In the genomic region with DNA sequence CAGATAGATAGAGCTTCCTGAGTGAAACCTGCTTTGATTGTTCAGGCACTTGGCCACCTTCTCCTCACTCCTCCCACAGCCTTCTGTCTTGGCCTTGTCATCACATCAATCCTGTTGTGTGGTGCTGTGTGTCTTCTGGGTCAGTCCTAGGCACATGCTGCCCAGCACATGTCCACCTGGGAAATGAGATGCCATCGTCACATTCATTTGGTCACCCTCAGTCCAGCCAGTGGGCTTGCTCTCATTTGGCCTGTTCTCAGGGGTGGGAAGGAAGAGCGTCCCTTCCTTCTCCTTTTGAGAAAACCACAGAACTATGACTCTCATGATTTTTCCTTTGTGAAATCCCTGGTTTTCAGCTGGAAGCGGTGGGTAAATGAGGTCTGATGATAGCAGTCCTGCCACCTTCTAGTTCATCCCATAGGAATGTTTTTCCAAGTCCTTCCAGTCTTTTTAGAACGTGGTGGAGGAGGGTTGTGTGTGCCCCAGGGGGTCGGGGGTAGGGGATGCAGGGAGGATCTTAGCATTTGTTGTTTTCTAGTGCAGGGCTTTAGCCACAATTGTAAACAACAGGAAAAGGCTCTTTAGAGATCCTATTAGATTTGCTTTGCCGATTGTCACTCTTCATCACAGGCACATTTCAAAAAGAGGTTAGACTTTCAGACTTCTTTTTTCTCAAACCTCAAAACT, we compare ENCODE assay signal across 31 cellular contexts. TPM values are rescaled to one million over a fixed set of nuclear protein-coding genes. Genes with fewer than 3 reads are reported as not detected.
DNase-seq lines count a peak whose midpoint lies in the region; ATAC-seq, FAIRE-seq and TF ChIP-seq lines count a peak whose summit lies in the region.
"Had no signal": no experiment of that assay in that cellular context is flagged by ENCODE, and none has a peak within 500 bp of the region (broad histone marks: within the 10 kb centered on the region; RNA-seq: fewer than 3 reads in every experiment).

No MANE protein-coding gene starts in this region.

- H3K36me3 ChIP-seq in HUES6 (ENCODE audit: control insufficient read depth, insufficient read depth, low read length) (no peaks in the 10 kb centered on the region), H1 (ENCODE audit: control insufficient read depth in 2 of 4, insufficient read depth in 4 of 4, low read length in 3 of 4) (no peaks in the 10 kb centered on the region)
- H3K36me3 ChIP-seq in naive thymus-derived CD4-positive, alpha-beta T cell (ENCODE audit: control insufficient read depth in 2 of 3, insufficient read depth in 3 of 3, low read length in 3 of 3): no peaks in the 10 kb centered on the region
- H3K36me3 ChIP-seq: MG63, Peyer's patch, uterus had no signal

- peaks cover 0 to 11% (median 5%) of the 10 kb centered on the region in 7 donors for H3K9me3 Mint-ChIP-seq in CD14-positive monocyte
- H3K9me3 Mint-ChIP-seq in naive thymus-derived CD4-positive, alpha-beta T cell: peaks cover 0 to 14% (median 0%) of the 10 kb centered on the region in 11 donors
- H3K9me3 Mint-ChIP-seq: CD4-positive, alpha-beta T cell had no signal

- H3K9ac ChIP-seq in HUES6 (ENCODE audit: low read length) (no peak overlapping the region), H1 (replicated peaks in 1 of 4; ENCODE audit: extremely low read depth in 1 of 4, low read depth in 3 of 4, low read length in 3 of 4) (no peak overlapping the region)

- CTCF ChIA-PET in H1 (lab: Charles Lee; ENCODE audit: partially characterized antibody): interaction anchor here (1.1 to 3.7 kb wide), 2 partner anchors 11 to 92 kb away, joined by 4 to 23 read pairs; no protein-coding TSS in a partner anchor
- CTCF ChIA-PET in naive thymus-derived CD4-positive, alpha-beta T cell (lab: Charles Lee): no interaction called here

- H3K27ac Mint-ChIP-seq in CD14-positive monocyte: peak overlapping the region; percentile 87 to 95 (median 93)
- no peak overlapping the region for H3K27ac Mint-ChIP-seq in naive thymus-derived CD4-positive, alpha-beta T cell
- H3K27ac Mint-ChIP-seq: activated CD4-positive, alpha-beta memory T cell treated with anti-CD3 and anti-CD28 coated beads for 36 hours; CD4-positive, alpha-beta T cell had no signal

- intact Hi-C loops in CD14-positive monocyte (cut with micrococcal nuclease): loop anchor here (2.0 to 10.0 kb wide), 2 partner anchors 50 to 56 kb away; no protein-coding TSS in a partner anchor
- intact Hi-C loops in naive thymus-derived CD4-positive, alpha-beta T cell (cut with micrococcal nuclease): no loop called here

- TF ChIP-seq RAD21 in H1 (IDR thresholded peaks at IDR 0.05 in 1 of 2, conservative IDR thresholded peaks at IDR 0.05 in 1 of 2; ENCODE audit: low read depth in 2 of 2, low read length in 2 of 2): no peak

- no peak overlapping the region for H3K56ac ChIP-seq in H1 (replicated peaks; ENCODE audit: insufficient read length, low read depth, low read length)

- H3K4me1 Mint-ChIP-seq in CD14-positive monocyte: peaks cover 61% of the 10 kb centered on the region
- H3K4me1 Mint-ChIP-seq in naive thymus-derived CD4-positive, alpha-beta T cell: peaks cover 0 to 19% (median 0%) of the 10 kb centered on the region in 7 donors

- H3K4me3 ChIP-seq in HUES6 (ENCODE audit: low read depth, low read length) (peak overlapping the region; percentile 15; the same call in 1 of the 2 replicates), H1 (ENCODE audit: extremely low read depth in 1 of 4, insufficient read depth in 2 of 4, low read depth in 3 of 4, low read length in 4 of 4) (no peak overlapping the region)
- no peak overlapping the region for H3K4me3 ChIP-seq in naive thymus-derived CD4-positive, alpha-beta T cell (ENCODE audit: low read length)
- H3K4me3 ChIP-seq: hepatocyte, MG63, Peyer's patch, uterus had no signal

- ATAC-seq in naive thymus-derived CD4-positive, alpha-beta T cell: peak; percentile 71
- no peak for ATAC-seq in HG02852 (IDR thresholded peaks at IDR 0.05; ENCODE audit: unreplicated experiment)
- ATAC-seq: naive thymus-derived CD8-positive, alpha-beta T cell had no signal

- peak overlapping the region; percentile 66 for H4K91ac ChIP-seq in H1 (replicated peaks; ENCODE audit: insufficient read length, low read length)

- H2BK12ac ChIP-seq in H1 (ENCODE audit: low read depth, low read length): peak overlapping the region; percentile 89; the same call in 1 of the 2 replicates

- H3K27ac ChIP-seq in HUES6 (ENCODE audit: low read depth, low read length) (no peak overlapping the region), H1 (ENCODE audit: low read depth, low read length) (no peak overlapping the region)
- H3K27ac ChIP-seq in naive thymus-derived CD4-positive, alpha-beta T cell (ENCODE audit: low read depth, low read length): no peak overlapping the region
- H3K27ac ChIP-seq: epithelial cell of prostate, hepatocyte, uterus had no signal

- no peak for TF ChIP-seq EP300 in H1 (IDR thresholded peaks at IDR 0.05; ENCODE audit: borderline replicate concordance in 1 of 2, low read depth in 2 of 2, low read length in 2 of 2)

- H3K79me1 ChIP-seq in H1 (ENCODE audit: low read depth, low read length): no peaks in the 10 kb centered on the region

- H4K5ac ChIP-seq in H1 (ENCODE audit: insufficient read length, low read depth, low read length): peak overlapping the region; percentile 54

- H3K27me3 Mint-ChIP-seq in CD14-positive monocyte (ENCODE audit: low read depth in 3 of 3): peaks cover 0 to 4% (median 0%) of the 10 kb centered on the region in 3 donors
- H3K27me3 Mint-ChIP-seq in naive thymus-derived CD4-positive, alpha-beta T cell: peaks cover 10 to 19% (median 19%) of the 10 kb centered on the region in 5 donors

- no peaks in the 10 kb centered on the region for H3K79me2 ChIP-seq in H1 (ENCODE audit: control insufficient read depth in 1 of 2, insufficient read depth in 2 of 2, low read length in 2 of 2)
- H3K79me2 ChIP-seq: hepatocyte had no signal

- H3K18ac ChIP-seq in H1 (ENCODE audit: extremely low read depth, low read length): peak overlapping the region; percentile 57; the same call in 1 of the 2 replicates

- H2BK15ac ChIP-seq in H1 (ENCODE audit: low read length): 0 out of 2 replicates have a peak overlapping the region, but pooled peaks have one; percentile 66

- H3K23me2 ChIP-seq in H1 (ENCODE audit: low read depth, low read length): no peaks in the 10 kb centered on the region

- H3K9me3 ChIP-seq in HUES6 (ENCODE audit: control insufficient read depth, insufficient read depth, low read depth, low read length) (no peaks in the 10 kb centered on the region; the same call in 1 of the 2 replicates), H1 (ENCODE audit: insufficient read depth in 2 of 2, low read depth in 1 of 2, low read length in 1 of 2) (no peaks in the 10 kb centered on the region)
- H3K9me3 ChIP-seq in naive thymus-derived CD4-positive, alpha-beta T cell (ENCODE audit: control insufficient read depth in 2 of 3, low read length in 3 of 3): no peaks in the 10 kb centered on the region
- H3K9me3 ChIP-seq: Peyer's patch, uterus had no signal

- H2BK120ac ChIP-seq in H1 (replicated peaks; ENCODE audit: low read depth, low read length): peak overlapping the region; percentile 65

- H3K4me2 ChIP-seq in H1 (ENCODE audit: insufficient read depth in 1 of 2, low read depth in 2 of 2, low read length in 2 of 2): peak overlapping the region in 1 of 2 experiments; percentile 40; a peak in 1 of 4 replicates
- H3K4me2 ChIP-seq: hepatocyte had no signal

- no peak for FAIRE-seq in H1 (lab: Jason Lieb, UNC)

- H3K27me3 ChIP-seq in HUES6 (ENCODE audit: control insufficient read depth, insufficient read depth, low read length): no peaks in the 10 kb centered on the region
- H3K27me3 ChIP-seq in H1 (replicated peaks in 1 of 4; ENCODE audit: control insufficient read depth in 3 of 4, extremely low read depth in 1 of 4, insufficient read depth in 3 of 4, low read length in 3 of 4): no peaks in the 10 kb centered on the region
- no peaks in the 10 kb centered on the region for H3K27me3 ChIP-seq in naive thymus-derived CD4-positive, alpha-beta T cell (ENCODE audit: control insufficient read depth in 2 of 2, insufficient read depth in 2 of 2, low read length in 2 of 2)
- H3K27me3 ChIP-seq: MG63, Peyer's patch, uterus had no signal

- no peak overlapping the region for H2BK5ac ChIP-seq in H1 (ENCODE audit: low read depth, low read length)

- peaks cover 12% of the 10 kb centered on the region for H3K4me1 ChIP-seq in HUES6 (ENCODE audit: control insufficient read depth, insufficient read depth, low read length)
- peaks cover 1 to 9% (median 5%) of the 10 kb centered on the region in 4 experiments; a peak in 4 of 7 replicates for H3K4me1 ChIP-seq in H1 (replicated peaks in 1 of 4; ENCODE audit: control insufficient read depth in 3 of 4, insufficient read depth in 4 of 4, low read length in 3 of 4)
- H3K4me1 ChIP-seq in naive thymus-derived CD4-positive, alpha-beta T cell (ENCODE audit: control insufficient read depth in 2 of 2, insufficient read depth in 2 of 2, low read length in 2 of 2): no peaks in the 10 kb centered on the region
- H3K4me1 ChIP-seq: Peyer's patch, uterus had no signal

- WGBS in H1 (ENCODE audit: extremely low coverage in 1 of 2, insufficient coverage in 1 of 2, insufficient read length in 1 of 2, insufficient replicate concordance in 2 of 2, low coverage in 1 of 2, low lambda C conversion rate in 2 of 2, missing lambda C conversion rate in 1 of 2), 2 experiments: 68% methylated on average over 5 of the region's 6 CpGs; no CpG with 5 or more reads in 1 of the 2 experiments

- H3K23ac ChIP-seq in H1 (ENCODE audit: insufficient read length): no peak overlapping the region

- DNase-seq in CD14-positive monocyte (ENCODE audit: low spot score): peak; percentile 79
- DNase-seq in H1 (ENCODE audit: low read depth in 1 of 2, low spot score in 2 of 2): no peak
- no peak for DNase-seq in naive thymus-derived CD4-positive, alpha-beta T cell
- DNase-seq in epidermal melanocyte (ENCODE audit: insufficient read length, low spot score): no peak
- no peak for DNase-seq in DMS53 (lab: John Stamatoyannopoulos, UW)
- DNase-seq in NCI-H2196 (lab: John Stamatoyannopoulos, UW; ENCODE audit: unreplicated experiment): no peak
- DNase-seq: activated CD4-positive, alpha-beta memory T cell treated with anti-CD3 and anti-CD28 coated beads for 36 hours; activated naive CD4-positive, alpha-beta T cell; activated T-cell treated with anti-CD3 and anti-CD28 coated beads for 4 hours; CD4-positive, alpha-beta T cell; central memory CD4-positive, alpha-beta T cell; DMS 273 treated with DMSO at 0.1 percent for 48 hours; HCEC 1CT; islet precursor cell; MG63; naive thymus-derived CD8-positive, alpha-beta T cell; NCI-H1436 treated with DMSO at 0.1 percent for 48 hours; NCI-H510A treated with DMSO at 0.1 percent for 48 hours; Peyer's patch; stimulated activated CD4-positive, alpha-beta T cell treated with anti-CD3 and anti-CD28 coated beads, Interleukin-15, amount 100 ng/mL, for 24 hours; uterus had no signal

- no peak overlapping the region for H2BK20ac ChIP-seq in H1 (ENCODE audit: low read length)

- TF ChIP-seq CTCF in CD14-positive monocyte (IDR thresholded peaks at IDR 0.05): no peak
- no peak for TF ChIP-seq CTCF in H1 (IDR thresholded peaks at IDR 0.05; ENCODE audit: control extremely low read depth in 1 of 3, insufficient read depth in 1 of 3, low read depth in 1 of 3, low read length in 3 of 3)

- peaks cover 10 to 19% of the 10 kb centered on the region in 2 donors for H3K36me3 Mint-ChIP-seq in CD14-positive monocyte
- peaks cover 0 to 14% (median 0%) of the 10 kb centered on the region in 5 donors for H3K36me3 Mint-ChIP-seq in naive thymus-derived CD4-positive, alpha-beta T cell

- H3K14ac ChIP-seq in H1 (ENCODE audit: insufficient read length): no peak overlapping the region

- H3K4ac ChIP-seq in H1 (replicated peaks; ENCODE audit: insufficient read length, low read depth, low read length): no peak overlapping the region

- no peak overlapping the region; the same call in 1 of the 2 replicates for H4K8ac ChIP-seq in H1 (ENCODE audit: extremely low read depth, insufficient read depth, low read length)

- POLR2A ChIA-PET in H1 (lab: Charles Lee; ENCODE audit: partially characterized antibody): interaction anchor here (2.9 kb wide), 1 partner anchor 9 kb away, joined by 10 read pairs; a partner anchor contains a TSS
- POLR2A ChIA-PET in naive thymus-derived CD4-positive, alpha-beta T cell (lab: Charles Lee): no interaction called here

- no peaks in the 10 kb centered on the region for H4K20me1 ChIP-seq in H1 (replicated peaks in 1 of 2; ENCODE audit: control insufficient read depth in 1 of 2, insufficient read depth in 2 of 2, low read length in 2 of 2)

- H3K4me3 Mint-ChIP-seq in CD14-positive monocyte: peak overlapping the region; percentile 62 to 66
- no peak overlapping the region for H3K4me3 Mint-ChIP-seq in naive thymus-derived CD4-positive, alpha-beta T cell
- H3K4me3 Mint-ChIP-seq: activated CD4-positive, alpha-beta memory T cell treated with anti-CD3 and anti-CD28 coated beads for 36 hours; CD4-positive, alpha-beta T cell; naive thymus-derived CD8-positive, alpha-beta T cell had no signal

- no peak for TF ChIP-seq POLR2A in H1 (IDR thresholded peaks at IDR 0.05; ENCODE audit: control extremely low read depth in 1 of 2, low read depth in 2 of 2, low read length in 2 of 2)

- peak overlapping the region; percentile 69 for H2AK5ac ChIP-seq in H1 (ENCODE audit: low read depth, low read length)

- H2AFZ ChIP-seq in H1 (ENCODE audit: low read length): no peak overlapping the region
- H2AFZ ChIP-seq: hepatocyte had no signal

RNA-seq across cellular contexts. Expression of a gene that starts 8.5 kb away (rescaled TPM):
- polyA plus RNA-seq in CD14-positive monocyte: not detected
- not detected in 2 replicates for total RNA-seq in H1 (2021; fragmentation: NEBNext Ultra II Directional; extraction: Animal tissue kit (Norgen Biotek cat#: 25700))
- not detected in 2 replicates for polyA plus RNA-seq in H1 (2011; rRNA removed)
- not detected for polyA plus RNA-seq in H1 (2011; cell fraction: cytosol; rRNA removed)
- not detected for polyA plus RNA-seq in H1 (2011; cell fraction: nucleus; rRNA removed)
- polyA plus RNA-seq in H1 (2012, experiment 1 of 2): not detected in 4 replicates
- polyA plus RNA-seq in H1 (2012, experiment 2 of 2): not detected
- not detected for polyA plus RNA-seq in H1 (2013, experiment 1 of 2)
- polyA plus RNA-seq in H1 (2013, experiment 2 of 2): not detected
- not detected in 2 replicates for polyA minus RNA-seq in H1 (2011; rRNA and poly(A)+ RNA removed)
- polyA minus RNA-seq in H1 (2011; cell fraction: cytosol; rRNA and poly(A)+ RNA removed): not detected
- polyA minus RNA-seq in H1 (2011; cell fraction: nucleus; rRNA and poly(A)+ RNA removed): not detected
- total RNA-seq in naive thymus-derived CD4-positive, alpha-beta T cell: under 1 TPM in 1 of 5 experiments, not detected in 4; 0.73 TPM
- polyA plus RNA-seq in naive thymus-derived CD4-positive, alpha-beta T cell: not detected
- total RNA-seq: CD4-positive, alpha-beta T cell; G401; naive thymus-derived CD8-positive, alpha-beta T cell; T-helper 2 cell treated with Interferon-gamma antibody and Interleukin-4, amounts not matched to agents 100 ng/mL and 5 ng/mL, for 36 hours had no signal
- polyA plus RNA-seq: AG04450; naive thymus-derived CD8-positive, alpha-beta T cell had no signal

RNA-seq across cellular contexts. Expression of a gene that starts 9.9 kb away (rescaled TPM):
- polyA plus RNA-seq in CD14-positive monocyte (10 to 100 TPM; 31.5 to 37.8 TPM), H1 (2011; rRNA removed) (2.3 and 2.6 TPM in 2 replicates)
- 4.1 and 4.2 TPM in 2 replicates for total RNA-seq in H1 (2021; fragmentation: NEBNext Ultra II Directional; extraction: Animal tissue kit (Norgen Biotek cat#: 25700))
- polyA plus RNA-seq in H1 (2011; cell fraction: cytosol; rRNA removed): 2.8 TPM
- polyA plus RNA-seq in H1 (2011; cell fraction: nucleus; rRNA removed): 2.3 TPM
- polyA plus RNA-seq in H1 (2012, experiment 1 of 2): 2.5 to 3.7 TPM (median 3.5 TPM) in 4 replicates
- 1.7 TPM for polyA plus RNA-seq in H1 (2012, experiment 2 of 2)
- 1.8 TPM for polyA plus RNA-seq in H1 (2013, experiment 1 of 2)
- polyA plus RNA-seq in H1 (2013, experiment 2 of 2): 1.7 TPM
- 4.2 and 4.6 TPM in 2 replicates for polyA minus RNA-seq in H1 (2011; rRNA and poly(A)+ RNA removed)
- polyA minus RNA-seq in H1 (2011; cell fraction: cytosol; rRNA and poly(A)+ RNA removed): 1.9 TPM
- polyA minus RNA-seq in H1 (2011; cell fraction: nucleus; rRNA and poly(A)+ RNA removed): 1.8 TPM
- 1 to 10 TPM in 3 of 5 experiments, under 1 TPM in 2; 0.38 to 6.9 (median 1.3) TPM for total RNA-seq in naive thymus-derived CD4-positive, alpha-beta T cell
- polyA plus RNA-seq in naive thymus-derived CD4-positive, alpha-beta T cell: under 1 TPM; 0.31 to 0.38 TPM
- total RNA-seq: G401 had no signal

RNA-seq across cellular contexts. Expression of a gene that starts 29.8 kb away (rescaled TPM):
- polyA plus RNA-seq in CD14-positive monocyte (under 1 TPM; 0.47 TPM), H1 (2011; rRNA removed) (0.03 and 0.11 TPM in 2 replicates)
- total RNA-seq in H1 (2021; fragmentation: NEBNext Ultra II Directional; extraction: Animal tissue kit (Norgen Biotek cat#: 25700)): not detected in 2 replicates
- polyA plus RNA-seq in H1 (2011; cell fraction: cytosol; rRNA removed): 0.13 TPM
- polyA plus RNA-seq in H1 (2011; cell fraction: nucleus; rRNA removed): not detected
- 0.08 TPM in 1 of 4 replicates, not detected in the others for polyA plus RNA-seq in H1 (2012, experiment 1 of 2)
- polyA plus RNA-seq in H1 (2012, experiment 2 of 2): not detected
- polyA plus RNA-seq in H1 (2013, experiment 1 of 2): 0.06 TPM
- 0.04 TPM for polyA plus RNA-seq in H1 (2013, experiment 2 of 2)
- polyA minus RNA-seq in H1 (2011; rRNA and poly(A)+ RNA removed): 0.37 and 0.54 TPM in 2 replicates
- polyA minus RNA-seq in H1 (2011; cell fraction: cytosol; rRNA and poly(A)+ RNA removed): not detected
- not detected for polyA minus RNA-seq in H1 (2011; cell fraction: nucleus; rRNA and poly(A)+ RNA removed)
- 10 to 100 TPM in 1 of 5 experiments, 1 to 10 TPM in 1, under 1 TPM in 1, not detected in 2; 0.13 to 15.1 (median 1.2) TPM for total RNA-seq in naive thymus-derived CD4-positive, alpha-beta T cell
- polyA plus RNA-seq in naive thymus-derived CD4-positive, alpha-beta T cell: not detected
- total RNA-seq: dermis microvascular lymphatic vessel endothelial cell, G401, osteocyte, SK-MEL-5 had no signal
- polyA plus RNA-seq: AG04450; hepatocyte; naive thymus-derived CD8-positive, alpha-beta T cell had no signal

Comparison
In these comparisons a context has a peak if more than half of its experiments do, and no peak if none do; other contexts are left out.
1. H3K27ac Mint-ChIP-seq: peak in CD14-positive monocyte (7 of 7); none in naive thymus-derived CD4-positive, alpha-beta T cell (0 of 9).
2. H3K4me3 Mint-ChIP-seq: peak in CD14-positive monocyte (2 of 2); none in naive thymus-derived CD4-positive, alpha-beta T cell (0 of 10).
3. intact Hi-C loops: an anchor here in CD14-positive monocyte (2.0 to 10.0 kb wide); none called in naive thymus-derived CD4-positive, alpha-beta T cell.